In genomic region chr11:13287681-13288080, GRCh38 we compare ENCODE assay signal across 20 cellular contexts. TPM values are rescaled to one million over a fixed set of nuclear protein-coding genes. Genes with fewer than 3 reads are reported as not detected.
DNase-seq lines count a peak whose midpoint lies in the region; ATAC-seq and TF ChIP-seq lines count a peak whose summit lies in the region.
"Had no signal": no experiment of that assay in that cellular context is flagged by ENCODE, and none has a peak within 500 bp of the region (broad histone marks: within the 10 kb centered on the region; RNA-seq: fewer than 3 reads in every experiment).

No MANE protein-coding gene starts in this region.

- CTCF ChIA-PET in activated naive CD4-positive, alpha-beta T cell treated with anti-CD3 and anti-CD28 coated beads for 36 hours (lab: Charles Lee), result interaction anchor here (0.6 to 1.2 kb wide), 4 partner anchors 37 to 97 kb away, joined by 3 to 4 read pairs (median 4); no protein-coding TSS in a partner anchor
- CTCF ChIA-PET in PC-3 (lab: Charles Lee), result no interaction called here

- H3K27ac ChIP-seq in PC-3 (ENCODE audit: low read length) (peak overlapping the region; percentile 48), cingulate gyrus (ENCODE audit: low read depth, low read length) (peak overlapping the region; percentile 42)
- H3K27ac ChIP-seq: ascending aorta, left lung, thoracic aorta had no signal

- H3K4me1 Mint-ChIP-seq in activated naive CD4-positive, alpha-beta T cell treated with anti-CD3 and anti-CD28 coated beads for 36 hours (ENCODE audit: low read depth), result peaks cover 73% of the 10 kb centered on the region
- peaks cover 46% of the 10 kb centered on the region for H3K4me1 Mint-ChIP-seq in stimulated activated memory B cell treated with anti-CD40 and anti-IgM and Interleukin-4, amounts not matched to agents 10 μg/mL and 1 μg/mL and 100 μg/mL, for 72 hours
- H3K4me1 Mint-ChIP-seq in nephron progenitor cell, result peaks cover 12% of the 10 kb centered on the region

- no peak for TF ChIP-seq CTCF in PC-3 (conservative IDR thresholded peaks at IDR 0.05; ENCODE audit: low read depth, low read length)
- TF ChIP-seq CTCF in nephron progenitor cell (IDR thresholded peaks at IDR 0.05), result no peak

- BruUV-seq in PC-3 (replicated peaks; lab: Mats Ljungman, UMichigan), result no TSS peak

- H3K36me3 ChIP-seq in PC-3 (ENCODE audit: low read depth, low read length), result no peaks in the 10 kb centered on the region
- H3K36me3 ChIP-seq: ascending aorta, left lung, thoracic aorta had no signal

- DNase-seq in activated naive CD4-positive, alpha-beta T cell treated with anti-CD3 and anti-CD28 coated beads for 36 hours, result no peak
- DNase-seq in activated naive CD4-positive, alpha-beta T cell treated with anti-CD3 and anti-CD28 coated beads, Interleukin-2, amount 50 U/mL, for 72 hours (ENCODE audit: low spot score in 2 of 2), result no peak
- DNase-seq in PC-3, result peak; percentile 69
- no peak for DNase-seq in DMS 273 treated with DMSO at 0.1 percent for 48 hours (lab: John Stamatoyannopoulos, UW)
- DNase-seq in nephron progenitor cell, result no peak
- DNase-seq: activated CD8-positive, alpha-beta memory T cell treated with anti-CD3 and anti-CD28 coated beads for 24 hours; activated effector memory CD4-positive, alpha-beta T cell treated with anti-CD3 and anti-CD28 coated beads, Interleukin-2, amount 50 U/mL, for 16 hours; DND-41; effector memory CD4-positive, alpha-beta T cell; glutamatergic neuron; KG1; left lung; NCI-H2081; NCI-H510A; stimulated activated CD4-positive, alpha-beta T cell treated with anti-CD3 and anti-CD28 coated beads, Interleukin-12 subunit alpha, Interleukin-12 subunit beta, amount 100 ng/mL, for 4 hours had no signal

- H3K4me3 ChIP-seq in PC-3 (ENCODE audit: low read length), result no peak overlapping the region
- H3K4me3 ChIP-seq: ascending aorta, left lung, thoracic aorta had no signal

- H3K9me3 Mint-ChIP-seq in activated naive CD4-positive, alpha-beta T cell treated with anti-CD3 and anti-CD28 coated beads for 36 hours, result no peaks in the 10 kb centered on the region
- H3K9me3 Mint-ChIP-seq in activated naive CD4-positive, alpha-beta T cell treated with anti-CD3 and anti-CD28 coated beads, Interleukin-2, amount 50 U/mL, for 72 hours, result no peaks in the 10 kb centered on the region
- H3K9me3 Mint-ChIP-seq in stimulated activated memory B cell treated with anti-CD40 and anti-IgM and Interleukin-4, amounts not matched to agents 10 μg/mL and 1 μg/mL and 100 μg/mL, for 72 hours, result no peaks in the 10 kb centered on the region
- H3K9me3 Mint-ChIP-seq in nephron progenitor cell, result no peaks in the 10 kb centered on the region

- peaks cover 8% of the 10 kb centered on the region for H3K36me3 Mint-ChIP-seq in activated naive CD4-positive, alpha-beta T cell treated with anti-CD3 and anti-CD28 coated beads for 36 hours (ENCODE audit: low read depth)
- peaks cover 5 to 10% of the 10 kb centered on the region in 2 donors for H3K36me3 Mint-ChIP-seq in activated naive CD4-positive, alpha-beta T cell treated with anti-CD3 and anti-CD28 coated beads, Interleukin-2, amount 50 U/mL, for 72 hours
- H3K36me3 Mint-ChIP-seq in stimulated activated memory B cell treated with anti-CD40 and anti-IgM and Interleukin-4, amounts not matched to agents 10 μg/mL and 1 μg/mL and 100 μg/mL, for 72 hours, result peaks cover 7% of the 10 kb centered on the region
- no peaks in the 10 kb centered on the region for H3K36me3 Mint-ChIP-seq in nephron progenitor cell (ENCODE audit: low read depth)

- no peak overlapping the region for H3K9ac ChIP-seq in PC-3 (ENCODE audit: low read length)

- H4K20me1 ChIP-seq in PC-3 (ENCODE audit: low read length), result peaks cover 5% of the 10 kb centered on the region; the same call in 1 of the 2 replicates

- H3K4me2 ChIP-seq in PC-3 (ENCODE audit: low read length), result peak overlapping the region; percentile 55

- H3K4me1 ChIP-seq in PC-3 (ENCODE audit: insufficient read depth, low read length), result peaks cover 22% of the 10 kb centered on the region

- no peaks in the 10 kb centered on the region; the same call in 1 of the 2 replicates for H3K79me2 ChIP-seq in PC-3 (ENCODE audit: low read length)

- no peak overlapping the region for H3K4me3 Mint-ChIP-seq in activated naive CD4-positive, alpha-beta T cell treated with anti-CD3 and anti-CD28 coated beads for 36 hours
- no peak overlapping the region for H3K4me3 Mint-ChIP-seq in stimulated activated memory B cell treated with anti-CD40 and anti-IgM and Interleukin-4, amounts not matched to agents 10 μg/mL and 1 μg/mL and 100 μg/mL, for 72 hours
- H3K4me3 Mint-ChIP-seq in nephron progenitor cell, result no peak overlapping the region

- no peak overlapping the region for H2AFZ ChIP-seq in PC-3 (ENCODE audit: low read length)

- H3K27me3 Mint-ChIP-seq in activated naive CD4-positive, alpha-beta T cell treated with anti-CD3 and anti-CD28 coated beads for 36 hours (ENCODE audit: low read depth), result no peaks in the 10 kb centered on the region
- H3K27me3 Mint-ChIP-seq in stimulated activated memory B cell treated with anti-CD40 and anti-IgM and Interleukin-4, amounts not matched to agents 10 μg/mL and 1 μg/mL and 100 μg/mL, for 72 hours, result no peaks in the 10 kb centered on the region
- peaks cover 13% of the 10 kb centered on the region for H3K27me3 Mint-ChIP-seq in nephron progenitor cell (ENCODE audit: low read depth, poor library complexity)

- H3K9me2 ChIP-seq in PC-3 (replicated peaks; ENCODE audit: low read length), result no peaks in the 10 kb centered on the region

- no peaks in the 10 kb centered on the region for H3K27me3 ChIP-seq in PC-3 (ENCODE audit: low read length)
- H3K27me3 ChIP-seq: ascending aorta, left lung had no signal

- no peaks in the 10 kb centered on the region for H3F3A ChIP-seq in PC-3 (ENCODE audit: low read length, unreplicated experiment)

- intact Hi-C loops in activated naive CD4-positive, alpha-beta T cell treated with anti-CD3 and anti-CD28 coated beads for 36 hours (cut with micrococcal nuclease), result loop anchor here (1.0 to 10.0 kb wide), 6 partner anchors 10 to 1443 kb away; partner anchors contain the start of genes BMAL1 and USP47
- intact Hi-C loops in PC-3 (cut with micrococcal nuclease), result loop anchor here (2.0 kb wide), 1 partner anchor 47 kb away; no protein-coding TSS in a partner anchor

- peak overlapping the region; percentile 28 for H3K27ac Mint-ChIP-seq in activated naive CD4-positive, alpha-beta T cell treated with anti-CD3 and anti-CD28 coated beads for 36 hours
- peak overlapping the region in 1 of 2 donors; percentile 93 for H3K27ac Mint-ChIP-seq in activated naive CD4-positive, alpha-beta T cell treated with anti-CD3 and anti-CD28 coated beads, Interleukin-2, amount 50 U/mL, for 72 hours
- H3K27ac Mint-ChIP-seq in stimulated activated memory B cell treated with anti-CD40 and anti-IgM and Interleukin-4, amounts not matched to agents 10 μg/mL and 1 μg/mL and 100 μg/mL, for 72 hours, result peak overlapping the region; percentile 77
- H3K27ac Mint-ChIP-seq in nephron progenitor cell, result no peak overlapping the region

- no peak for ATAC-seq in activated naive CD4-positive, alpha-beta T cell treated with anti-CD3 and anti-CD28 coated beads, Interleukin-2, amount 50 U/mL, for 72 hours
- ATAC-seq in PC-3, result peak; percentile 73
- ATAC-seq in stimulated activated memory B cell treated with anti-CD40 and anti-IgM and Interleukin-4, amounts not matched to agents 10 μg/mL and 1 μg/mL and 100 μg/mL, for 72 hours, result no peak
- ATAC-seq in HG03025 (IDR thresholded peaks at IDR 0.05; ENCODE audit: low FRiP score, unreplicated experiment), result no peak

- no peaks in the 10 kb centered on the region for H3K9me3 ChIP-seq in PC-3 (ENCODE audit: low read length)
- H3K9me3 ChIP-seq: ascending aorta, left lung, thoracic aorta had no signal

- POLR2A ChIA-PET in PC-3 (lab: Charles Lee; ENCODE audit: unreplicated experiment), result no interaction called here

RNA-seq across cellular contexts. Expression of gene BMAL1, which starts 10.1 kb away (rescaled TPM):
- 10 to 100 TPM; 28.2 to 29.0 TPM for total RNA-seq in activated naive CD4-positive, alpha-beta T cell treated with anti-CD3 and anti-CD28 coated beads for 36 hours
- 10 to 100 TPM; 20.1 to 62.3 TPM for total RNA-seq in activated naive CD4-positive, alpha-beta T cell treated with anti-CD3 and anti-CD28 coated beads, Interleukin-2, amount 50 U/mL, for 72 hours
- total RNA-seq in PC-3 (2014; rRNA removed), result 4.7 and 10.9 TPM in 2 replicates
